Comparison of ENCODE assay signal across 1 cellular context in the genomic region with DNA sequence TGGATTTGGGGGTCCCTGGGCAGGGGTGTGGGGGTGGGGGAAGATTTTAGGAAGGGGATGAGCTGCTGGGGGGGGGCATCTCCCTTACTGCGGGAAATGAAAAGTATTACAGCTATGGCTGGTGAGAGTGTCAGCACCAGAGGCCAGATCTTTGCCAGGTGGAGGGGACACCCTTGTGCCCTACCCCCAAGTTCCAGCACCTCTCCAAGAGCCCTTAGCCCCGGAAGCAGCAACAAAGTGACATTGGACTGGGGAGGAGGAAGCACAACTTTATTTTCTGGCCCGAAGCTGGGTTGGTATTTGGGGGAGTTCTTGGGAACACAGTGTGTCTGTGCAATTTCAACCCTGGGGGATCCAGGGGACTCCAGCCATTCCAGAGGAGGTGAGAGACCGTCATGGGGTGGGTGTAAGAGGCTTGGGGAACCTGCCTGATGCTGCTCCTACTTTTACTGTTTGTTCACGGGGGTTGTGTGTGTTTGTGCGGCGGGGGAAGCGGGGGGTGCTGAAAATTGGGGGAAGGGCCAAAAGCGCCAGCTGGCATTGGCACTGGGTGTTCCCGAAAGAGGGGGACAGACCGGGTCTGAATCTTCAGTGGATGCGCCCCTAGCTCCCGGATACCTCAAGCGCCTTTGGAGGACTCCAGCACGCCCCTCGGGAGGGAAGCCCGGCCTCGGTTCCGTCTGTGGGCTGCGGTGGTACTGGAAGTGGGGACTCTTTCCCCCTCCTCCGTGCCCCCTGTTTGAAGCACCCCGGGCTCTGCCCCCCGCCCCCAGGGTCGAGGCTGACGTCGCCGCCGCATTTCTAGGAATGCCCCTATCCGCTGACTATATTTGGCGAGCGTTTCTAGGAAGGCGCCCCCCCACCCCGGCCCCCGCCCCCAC.
TF ChIP-seq lines count a peak whose summit lies in the region.

No MANE protein-coding gene starts in this region.

TF ChIP-seq in HCT116, 20 proteins besides CTCF, POLR2A, EP300 and RAD21 (continued from another document):
- TF ChIP-seq POLR2AphosphoS5 (IDR thresholded peaks at IDR 0.05; ENCODE audit: low read depth, low read length) (no peak), CEBPB (IDR thresholded peaks at IDR 0.05; ENCODE audit: low read depth) (no peak), SP1 (IDR thresholded peaks at IDR 0.05; ENCODE audit: low read depth) (no peak; the same call in 1 of the 2 replicates), EGR1 (IDR thresholded peaks at IDR 0.05; ENCODE audit: low read depth) (no peak), EZH2phosphoT487 (IDR thresholded peaks at IDR 0.05; ENCODE audit: borderline replicate concordance) (no peak), TCF7L2 (IDR thresholded peaks at IDR 0.05; ENCODE audit: borderline replicate concordance, extremely low read depth, insufficient read depth, insufficient read length) (no peak), ZFX (IDR thresholded peaks at IDR 0.05) (no peak), JUND (IDR thresholded peaks at IDR 0.05) (no peak), EZH2 (IDR thresholded peaks at IDR 0.05) (no peak), ZNF274 (IDR thresholded peaks at IDR 0.05; ENCODE audit: low read depth, low read length) (no peak)
- TF ChIP-seq, protein P1, sequence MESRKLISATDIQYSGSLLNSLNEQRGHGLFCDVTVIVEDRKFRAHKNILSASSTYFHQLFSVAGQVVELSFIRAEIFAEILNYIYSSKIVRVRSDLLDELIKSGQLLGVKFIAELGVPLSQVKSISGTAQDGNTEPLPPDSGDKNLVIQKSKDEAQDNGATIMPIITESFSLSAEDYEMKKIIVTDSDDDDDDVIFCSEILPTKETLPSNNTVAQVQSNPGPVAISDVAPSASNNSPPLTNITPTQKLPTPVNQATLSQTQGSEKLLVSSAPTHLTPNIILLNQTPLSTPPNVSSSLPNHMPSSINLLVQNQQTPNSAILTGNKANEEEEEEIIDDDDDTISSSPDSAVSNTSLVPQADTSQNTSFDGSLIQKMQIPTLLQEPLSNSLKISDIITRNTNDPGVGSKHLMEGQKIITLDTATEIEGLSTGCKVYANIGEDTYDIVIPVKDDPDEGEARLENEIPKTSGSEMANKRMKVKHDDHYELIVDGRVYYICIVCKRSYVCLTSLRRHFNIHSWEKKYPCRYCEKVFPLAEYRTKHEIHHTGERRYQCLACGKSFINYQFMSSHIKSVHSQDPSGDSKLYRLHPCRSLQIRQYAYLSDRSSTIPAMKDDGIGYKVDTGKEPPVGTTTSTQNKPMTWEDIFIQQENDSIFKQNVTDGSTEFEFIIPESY (IDR thresholded peaks at IDR 0.05; ENCODE audit: extremely low read depth, insufficient replicate concordance, low read length): no peak
- TF ChIP-seq, protein P2, sequence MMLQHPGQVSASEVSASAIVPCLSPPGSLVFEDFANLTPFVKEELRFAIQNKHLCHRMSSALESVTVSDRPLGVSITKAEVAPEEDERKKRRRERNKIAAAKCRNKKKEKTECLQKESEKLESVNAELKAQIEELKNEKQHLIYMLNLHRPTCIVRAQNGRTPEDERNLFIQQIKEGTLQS (IDR thresholded peaks at IDR 0.05): no peak
- TF ChIP-seq, protein P3, sequence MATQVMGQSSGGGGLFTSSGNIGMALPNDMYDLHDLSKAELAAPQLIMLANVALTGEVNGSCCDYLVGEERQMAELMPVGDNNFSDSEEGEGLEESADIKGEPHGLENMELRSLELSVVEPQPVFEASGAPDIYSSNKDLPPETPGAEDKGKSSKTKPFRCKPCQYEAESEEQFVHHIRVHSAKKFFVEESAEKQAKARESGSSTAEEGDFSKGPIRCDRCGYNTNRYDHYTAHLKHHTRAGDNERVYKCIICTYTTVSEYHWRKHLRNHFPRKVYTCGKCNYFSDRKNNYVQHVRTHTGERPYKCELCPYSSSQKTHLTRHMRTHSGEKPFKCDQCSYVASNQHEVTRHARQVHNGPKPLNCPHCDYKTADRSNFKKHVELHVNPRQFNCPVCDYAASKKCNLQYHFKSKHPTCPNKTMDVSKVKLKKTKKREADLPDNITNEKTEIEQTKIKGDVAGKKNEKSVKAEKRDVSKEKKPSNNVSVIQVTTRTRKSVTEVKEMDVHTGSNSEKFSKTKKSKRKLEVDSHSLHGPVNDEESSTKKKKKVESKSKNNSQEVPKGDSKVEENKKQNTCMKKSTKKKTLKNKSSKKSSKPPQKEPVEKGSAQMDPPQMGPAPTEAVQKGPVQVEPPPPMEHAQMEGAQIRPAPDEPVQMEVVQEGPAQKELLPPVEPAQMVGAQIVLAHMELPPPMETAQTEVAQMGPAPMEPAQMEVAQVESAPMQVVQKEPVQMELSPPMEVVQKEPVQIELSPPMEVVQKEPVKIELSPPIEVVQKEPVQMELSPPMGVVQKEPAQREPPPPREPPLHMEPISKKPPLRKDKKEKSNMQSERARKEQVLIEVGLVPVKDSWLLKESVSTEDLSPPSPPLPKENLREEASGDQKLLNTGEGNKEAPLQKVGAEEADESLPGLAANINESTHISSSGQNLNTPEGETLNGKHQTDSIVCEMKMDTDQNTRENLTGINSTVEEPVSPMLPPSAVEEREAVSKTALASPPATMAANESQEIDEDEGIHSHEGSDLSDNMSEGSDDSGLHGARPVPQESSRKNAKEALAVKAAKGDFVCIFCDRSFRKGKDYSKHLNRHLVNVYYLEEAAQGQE (IDR thresholded peaks at IDR 0.05; ENCODE audit: low read depth): no peak
